9 cellular contexts compared by ENCODE assay signal in genomic region chr1:161226759-161227158, GRCh38. TPM values are rescaled to one million over a fixed set of nuclear protein-coding genes. Genes with fewer than 3 reads are reported as not detected.
DNase-seq lines count a peak whose midpoint lies in the region; ATAC-seq lines count a peak whose summit lies in the region.
"Had no signal": no experiment of that assay in that cellular context is flagged by ENCODE, and none has a peak within 500 bp of the region (broad histone marks: within the 10 kb centered on the region; RNA-seq: fewer than 3 reads in every experiment).

No MANE protein-coding gene starts in this region.

- H3K9me3 ChIP-seq in iPS-18a (ENCODE audit: control insufficient read depth, low read depth, low read length) = no peaks in the 10 kb centered on the region

- CTCF ChIA-PET in activated CD4-positive, alpha-beta T cell treated with anti-CD3 and anti-CD28 coated beads, Interleukin-2, amount 10 ng/mL, durations not matched to agents 7 days and 5 days (lab: Charles Lee) = interaction anchor here (0.6 to 4.4 kb wide), 18 partner anchors 9 to 157 kb away, joined by 3 to 38 read pairs (median 9); partner anchors contain the start of genes CFAP126, FCER1G, PPOX and SDHC
- CTCF ChIA-PET in activated CD8-positive, alpha-beta T cell treated with anti-CD3 and anti-CD28 coated beads, Interleukin-2, amount 10 ng/mL, durations not matched to agents 7 days and 5 days (lab: Charles Lee) = interaction anchor here (0.6 to 17.9 kb wide), 26 partner anchors 11 to 515 kb away, joined by 3 to 331 read pairs (median 10); partner anchors contain the start of genes ADAMTS4, CFAP126, FCER1G and NDUFS2

- no peaks in the 10 kb centered on the region for H3K9me3 Mint-ChIP-seq in activated CD4-positive, alpha-beta T cell treated with anti-CD3 and anti-CD28 coated beads, Interleukin-2, amount 10 ng/mL, durations not matched to agents 7 days and 5 days
- H3K9me3 Mint-ChIP-seq in activated CD8-positive, alpha-beta T cell treated with anti-CD3 and anti-CD28 coated beads, Interleukin-2, amount 10 ng/mL, durations not matched to agents 7 days and 5 days (ENCODE audit: insufficient read depth) = no peaks in the 10 kb centered on the region

- ATAC-seq in activated CD8-positive, alpha-beta T cell treated with anti-CD3 and anti-CD28 coated beads, Interleukin-2, amount 10 ng/mL, durations not matched to agents 7 days and 5 days = no peak
- no peak for ATAC-seq in HG03432 (IDR thresholded peaks at IDR 0.05; ENCODE audit: unreplicated experiment)

- DNase-seq in activated CD4-positive, alpha-beta T cell treated with anti-CD3 and anti-CD28 coated beads, Interleukin-2, amount 10 ng/mL, durations not matched to agents 7 days and 5 days = no peak
- DNase-seq in activated CD4-positive, alpha-beta T cell treated with anti-CD3 and anti-CD28 coated beads, Interleukin-2, amount 50 U/mL, for 4 hours = no peak
- DNase-seq in activated CD8-positive, alpha-beta T cell treated with anti-CD3 and anti-CD28 coated beads, Interleukin-2, amount 10 ng/mL, durations not matched to agents 7 days and 5 days = no peak
- DNase-seq in substantia nigra (lab: John Stamatoyannopoulos, UW) = peak in 1 of 49 donors; percentile 8
- no peak for DNase-seq in activated CD4-positive, alpha-beta T cell treated with anti-CD3 and anti-CD28 coated beads, Interleukin-2, amount 50 U/mL, for 48 hours
- no peak for DNase-seq in NCI-H2171 treated with DMSO at 0.1 percent for 48 hours (lab: John Stamatoyannopoulos, UW)

- H3K4me1 ChIP-seq in iPS-18a (ENCODE audit: control insufficient read depth, low read depth, low read length) = peaks cover 8% of the 10 kb centered on the region

- no peaks in the 10 kb centered on the region for H3K27me3 ChIP-seq in iPS-18a (ENCODE audit: control insufficient read depth, insufficient read depth, low read length)

- H3K27me3 Mint-ChIP-seq in activated CD4-positive, alpha-beta T cell treated with anti-CD3 and anti-CD28 coated beads, Interleukin-2, amount 10 ng/mL, durations not matched to agents 7 days and 5 days = no peaks in the 10 kb centered on the region
- no peaks in the 10 kb centered on the region for H3K27me3 Mint-ChIP-seq in activated CD8-positive, alpha-beta T cell treated with anti-CD3 and anti-CD28 coated beads, Interleukin-2, amount 10 ng/mL, durations not matched to agents 7 days and 5 days (ENCODE audit: low read depth)

- peaks cover 48% of the 10 kb centered on the region for H3K4me1 Mint-ChIP-seq in activated CD4-positive, alpha-beta T cell treated with anti-CD3 and anti-CD28 coated beads, Interleukin-2, amount 10 ng/mL, durations not matched to agents 7 days and 5 days
- peaks cover 49% of the 10 kb centered on the region for H3K4me1 Mint-ChIP-seq in activated CD8-positive, alpha-beta T cell treated with anti-CD3 and anti-CD28 coated beads, Interleukin-2, amount 10 ng/mL, durations not matched to agents 7 days and 5 days (ENCODE audit: low read depth)

- H3K36me3 Mint-ChIP-seq in activated CD4-positive, alpha-beta T cell treated with anti-CD3 and anti-CD28 coated beads, Interleukin-2, amount 10 ng/mL, durations not matched to agents 7 days and 5 days (ENCODE audit: low read depth) = peaks cover 21% of the 10 kb centered on the region
- peaks cover 30% of the 10 kb centered on the region for H3K36me3 Mint-ChIP-seq in activated CD8-positive, alpha-beta T cell treated with anti-CD3 and anti-CD28 coated beads, Interleukin-2, amount 10 ng/mL, durations not matched to agents 7 days and 5 days (ENCODE audit: low read depth)

- POLR2A ChIA-PET in activated CD4-positive, alpha-beta T cell treated with anti-CD3 and anti-CD28 coated beads, Interleukin-2, amount 10 ng/mL, durations not matched to agents 7 days and 5 days (lab: Charles Lee) = no interaction called here
- POLR2A ChIA-PET in activated CD8-positive, alpha-beta T cell treated with anti-CD3 and anti-CD28 coated beads, Interleukin-2, amount 10 ng/mL, durations not matched to agents 7 days and 5 days (lab: Charles Lee) = interaction anchor here (0.6 to 2.4 kb wide), 5 partner anchors 22 to 94 kb away, joined by 3 to 31 read pairs (median 3); partner anchors contain the start of gene NDUFS2

- peak overlapping the region; percentile 47 for H3K9ac ChIP-seq in iPS-18a (ENCODE audit: low read length)

- H3K27ac Mint-ChIP-seq in activated CD4-positive, alpha-beta T cell treated with anti-CD3 and anti-CD28 coated beads, Interleukin-2, amount 10 ng/mL, durations not matched to agents 7 days and 5 days = peak overlapping the region; percentile 93
- peak overlapping the region; percentile 99 for H3K27ac Mint-ChIP-seq in activated CD8-positive, alpha-beta T cell treated with anti-CD3 and anti-CD28 coated beads, Interleukin-2, amount 10 ng/mL, durations not matched to agents 7 days and 5 days

- peak overlapping the region; percentile 75 for H3K4me3 ChIP-seq in iPS-18a (ENCODE audit: low read length)

- H3K36me3 ChIP-seq in iPS-18a (ENCODE audit: control insufficient read depth, low read depth, low read length) = peaks cover 13% of the 10 kb centered on the region

- H3K27ac ChIP-seq in iPS-18a (ENCODE audit: low read length) = no peak overlapping the region
- peak overlapping the region; percentile 45 for H3K27ac ChIP-seq in substantia nigra (ENCODE audit: low read depth, low read length, poor library complexity, severe bottlenecking)

- peak overlapping the region; percentile 95 for H3K4me3 Mint-ChIP-seq in activated CD4-positive, alpha-beta T cell treated with anti-CD3 and anti-CD28 coated beads, Interleukin-2, amount 10 ng/mL, durations not matched to agents 7 days and 5 days
- peak overlapping the region; percentile 95 for H3K4me3 Mint-ChIP-seq in activated CD8-positive, alpha-beta T cell treated with anti-CD3 and anti-CD28 coated beads, Interleukin-2, amount 10 ng/mL, durations not matched to agents 7 days and 5 days

RNA-seq across cellular contexts. Expression of gene TOMM40L, which starts 0.9 kb away (rescaled TPM):
- total RNA-seq in activated CD4-positive, alpha-beta T cell treated with anti-CD3 and anti-CD28 coated beads, Interleukin-2, amount 10 ng/mL, durations not matched to agents 7 days and 5 days = 10 to 100 TPM; 16.7 to 17.3 TPM
- 10 to 100 TPM; 19.1 to 22.0 TPM for total RNA-seq in activated CD8-positive, alpha-beta T cell treated with anti-CD3 and anti-CD28 coated beads, Interleukin-2, amount 10 ng/mL, durations not matched to agents 7 days and 5 days

RNA-seq across cellular contexts. Expression of gene APOA2, which starts 3.3 kb away (rescaled TPM):
- not detected for total RNA-seq in activated CD4-positive, alpha-beta T cell treated with anti-CD3 and anti-CD28 coated beads, Interleukin-2, amount 10 ng/mL, durations not matched to agents 7 days and 5 days
- total RNA-seq in activated CD8-positive, alpha-beta T cell treated with anti-CD3 and anti-CD28 coated beads, Interleukin-2, amount 10 ng/mL, durations not matched to agents 7 days and 5 days = not detected
- total RNA-seq: glomerular endothelial cell had no signal

RNA-seq across cellular contexts. Expression of gene NR1I3, which starts 11.2 kb away (rescaled TPM):
- not detected for total RNA-seq in activated CD4-positive, alpha-beta T cell treated with anti-CD3 and anti-CD28 coated beads, Interleukin-2, amount 10 ng/mL, durations not matched to agents 7 days and 5 days
- not detected for total RNA-seq in activated CD8-positive, alpha-beta T cell treated with anti-CD3 and anti-CD28 coated beads, Interleukin-2, amount 10 ng/mL, durations not matched to agents 7 days and 5 days
- total RNA-seq: glomerular endothelial cell had no signal

RNA-seq across cellular contexts. Expression of gene FCER1G, which starts 11.7 kb away (rescaled TPM):
- 1 to 10 TPM; 1.8 to 3.0 TPM for total RNA-seq in activated CD4-positive, alpha-beta T cell treated with anti-CD3 and anti-CD28 coated beads, Interleukin-2, amount 10 ng/mL, durations not matched to agents 7 days and 5 days
- total RNA-seq in activated CD8-positive, alpha-beta T cell treated with anti-CD3 and anti-CD28 coated beads, Interleukin-2, amount 10 ng/mL, durations not matched to agents 7 days and 5 days = 10 to 100 TPM; 12.0 to 14.0 TPM
- total RNA-seq: glomerular endothelial cell had no signal

RNA-seq across cellular contexts. Expression of gene NDUFS2, which starts 24.6 kb away (rescaled TPM):
- 10 to 100 TPM; 74.2 to 82.1 TPM for total RNA-seq in activated CD4-positive, alpha-beta T cell treated with anti-CD3 and anti-CD28 coated beads, Interleukin-2, amount 10 ng/mL, durations not matched to agents 7 days and 5 days
- 10 to 100 TPM; 73.6 to 76.8 TPM for total RNA-seq in activated CD8-positive, alpha-beta T cell treated with anti-CD3 and anti-CD28 coated beads, Interleukin-2, amount 10 ng/mL, durations not matched to agents 7 days and 5 days
